In the genomic region with DNA sequence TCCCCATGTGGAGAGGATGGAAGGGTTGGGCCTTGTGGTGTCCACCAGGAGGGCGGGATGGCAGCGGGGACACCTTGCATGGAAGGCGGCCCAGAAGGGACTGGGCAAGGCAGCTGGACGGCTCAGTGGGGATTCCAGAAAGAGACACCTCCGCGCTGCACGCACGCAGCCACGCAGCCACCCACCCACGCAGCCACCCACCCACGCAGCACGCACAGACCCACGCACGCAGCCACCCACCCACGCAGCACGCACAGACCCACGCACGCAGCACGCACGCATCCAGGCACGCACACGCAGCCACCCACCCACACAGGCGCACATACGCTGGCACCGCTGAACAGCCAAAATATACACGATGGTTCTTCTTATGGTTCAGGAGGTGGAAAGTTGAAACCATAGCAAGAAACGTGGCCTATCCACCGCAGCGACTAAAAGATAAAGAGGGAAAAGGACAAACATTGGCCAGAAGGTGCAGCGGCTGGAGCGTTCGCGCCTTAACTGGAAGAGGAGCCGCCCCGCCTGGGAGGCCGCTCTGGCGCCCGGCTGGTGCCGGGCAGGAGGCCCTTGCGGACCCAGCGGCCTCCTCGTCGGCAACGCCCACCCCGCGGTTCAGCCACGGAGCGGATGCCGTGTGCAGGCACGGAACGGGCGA, we compare ENCODE assay signal across 29 cellular contexts. TPM values are rescaled to one million over a fixed set of nuclear protein-coding genes. Genes with fewer than 3 reads are reported as not detected.
A peak's percentile ranks its signal among the peaks of the same experiment; 100 is the strongest.
DNase-seq lines count a peak whose midpoint lies in the region; ATAC-seq, FAIRE-seq and TF ChIP-seq lines count a peak whose summit lies in the region.
"Had no signal": no experiment of that assay in that cellular context is flagged by ENCODE, and none has a peak within 500 bp of the region (broad histone marks: within the 10 kb centered on the region; RNA-seq: fewer than 3 reads in every experiment).

No MANE protein-coding gene starts in this region.

- no peak overlapping the region for H3K4me3 ChIP-seq in GM23338
- H3K4me3 ChIP-seq: BLaER1 treated with 17β-estradiol and CSF1 and Interleukin-3, amounts not matched to agents 10 nM and 100 nM; coronary artery; esophagus muscularis mucosa; MG63; psoas muscle; uterus had no signal

- peak; percentile 55 for FAIRE-seq in HTR-8/SVneo (lab: Jason Lieb, UNC)
- FAIRE-seq: bronchial epithelial cell, H54 had no signal

- DNase-seq in GM23338 (ENCODE audit: low spot score): no peak
- no peak for DNase-seq in HTR-8/SVneo (ENCODE audit: insufficient read length, low spot score)
- DNase-seq in sciatic nerve (ENCODE audit: low spot score): peak; percentile 61
- no peak for DNase-seq in stimulated activated CD4-positive, alpha-beta T cell treated with anti-CD3 and anti-CD28 coated beads, Interleukin-4, amount 100 ng/mL, for 4 hours
- DNase-seq in activated CD4-positive, alpha-beta memory T cell treated with anti-CD3 and anti-CD28 coated beads for 36 hours: no peak
- no peak for DNase-seq in SKM-1 (lab: John Stamatoyannopoulos, UW; ENCODE audit: unreplicated experiment)
- DNase-seq: activated CD4-positive, alpha-beta T cell treated with anti-CD3 and anti-CD28 coated beads for 4 hours; activated naive CD4-positive, alpha-beta T cell treated with anti-CD3 and anti-CD28 coated beads, Interleukin-2, amount 50 U/mL, for 16 hours; activated T-cell treated with anti-CD3 and anti-CD28 coated beads, Interleukin-2, amount 50 U/mL, for 72 hours; DMS53; foreskin melanocyte; KG1; left colon; mesendoderm; MG63; NCI-H2081; NCI-H226; NCI-H774; SK-N-SH; uterus had no signal

- H3K27ac ChIP-seq in GM23338 (ENCODE audit: low read depth): no peak overlapping the region
- H3K27ac ChIP-seq: BLaER1 treated with 17β-estradiol and CSF1 and Interleukin-3, amounts not matched to agents 10 nM and 100 nM; coronary artery; esophagus muscularis mucosa; neutrophil; psoas muscle; uterus had no signal

- CTCF ChIA-PET in activated CD4-positive, alpha-beta memory T cell treated with anti-CD3 and anti-CD28 coated beads for 36 hours (lab: Charles Lee): no interaction called here

- ATAC-seq in GM23338 (peak; percentile 15; the same call in 2 of the 3 replicates), sciatic nerve (no peak), HG02610 (IDR thresholded peaks at IDR 0.05; ENCODE audit: unreplicated experiment) (no peak)
- ATAC-seq: left colon, psoas muscle had no signal

- TF ChIP-seq CTCF in GM23338 (conservative IDR thresholded peaks at IDR 0.05; ENCODE audit: low read depth in 2 of 2): no peak

- no peak overlapping the region for H3K27ac Mint-ChIP-seq in GM23338
- H3K27ac Mint-ChIP-seq in dendritic cell treated with granulocyte-macrophage colony-stimulating factor and Interleukin-4, amounts not matched to agents 40 ng/mL and 50 ng/mL, for 4 days: peak overlapping the region; percentile 37
- no peak overlapping the region for H3K27ac Mint-ChIP-seq in activated CD4-positive, alpha-beta memory T cell treated with anti-CD3 and anti-CD28 coated beads for 36 hours
- H3K27ac Mint-ChIP-seq: activated T-cell treated with anti-CD3 and anti-CD28 coated beads, Interleukin-2, amount 50 U/mL, for 72 hours had no signal

- H3F3A ChIP-seq in GM23338 (replicated peaks; ENCODE audit: low read depth): no peaks in the 10 kb centered on the region

- peaks cover 2% of the 10 kb centered on the region; the same call in 1 of the 2 replicates for H3K4me1 ChIP-seq in GM23338 (ENCODE audit: insufficient read depth)
- H3K4me1 ChIP-seq: psoas muscle had no signal

- no peaks in the 10 kb centered on the region for H3K36me3 Mint-ChIP-seq in GM23338 (ENCODE audit: low read depth)
- peaks cover 80% of the 10 kb centered on the region for H3K36me3 Mint-ChIP-seq in dendritic cell treated with granulocyte-macrophage colony-stimulating factor and Interleukin-4, amounts not matched to agents 40 ng/mL and 50 ng/mL, for 4 days (ENCODE audit: low read depth)
- no peaks in the 10 kb centered on the region for H3K36me3 Mint-ChIP-seq in activated CD4-positive, alpha-beta memory T cell treated with anti-CD3 and anti-CD28 coated beads for 36 hours

- H3K9me3 Mint-ChIP-seq in GM23338: no peaks in the 10 kb centered on the region
- no peaks in the 10 kb centered on the region for H3K9me3 Mint-ChIP-seq in dendritic cell treated with granulocyte-macrophage colony-stimulating factor and Interleukin-4, amounts not matched to agents 40 ng/mL and 50 ng/mL, for 4 days
- H3K9me3 Mint-ChIP-seq in activated CD4-positive, alpha-beta memory T cell treated with anti-CD3 and anti-CD28 coated beads for 36 hours: no peaks in the 10 kb centered on the region
- H3K9me3 Mint-ChIP-seq: activated T-cell treated with anti-CD3 and anti-CD28 coated beads, Interleukin-2, amount 50 U/mL, for 72 hours had no signal

- H3K36me3 ChIP-seq in GM23338 (ENCODE audit: insufficient read depth): no peaks in the 10 kb centered on the region
- H3K36me3 ChIP-seq: BLaER1 treated with 17β-estradiol and CSF1 and Interleukin-3, amounts not matched to agents 10 nM and 100 nM; esophagus muscularis mucosa; neutrophil; uterus had no signal

- no peaks in the 10 kb centered on the region for H3K79me2 ChIP-seq in GM23338 (replicated peaks; ENCODE audit: insufficient read depth)

- H3K4me2 ChIP-seq in GM23338: no peak overlapping the region
- H3K4me2 ChIP-seq: SK-N-SH had no signal

- no peak overlapping the region for H3K4me3 Mint-ChIP-seq in GM23338
- no peak overlapping the region for H3K4me3 Mint-ChIP-seq in dendritic cell treated with granulocyte-macrophage colony-stimulating factor and Interleukin-4, amounts not matched to agents 40 ng/mL and 50 ng/mL, for 4 days
- no peak overlapping the region for H3K4me3 Mint-ChIP-seq in activated CD4-positive, alpha-beta memory T cell treated with anti-CD3 and anti-CD28 coated beads for 36 hours
- H3K4me3 Mint-ChIP-seq: activated T-cell treated with anti-CD3 and anti-CD28 coated beads, Interleukin-2, amount 50 U/mL, for 72 hours had no signal

- H3K4me1 Mint-ChIP-seq in GM23338: peaks cover 6% of the 10 kb centered on the region
- peaks cover 72% of the 10 kb centered on the region for H3K4me1 Mint-ChIP-seq in dendritic cell treated with granulocyte-macrophage colony-stimulating factor and Interleukin-4, amounts not matched to agents 40 ng/mL and 50 ng/mL, for 4 days (ENCODE audit: low read depth)
- H3K4me1 Mint-ChIP-seq in activated CD4-positive, alpha-beta memory T cell treated with anti-CD3 and anti-CD28 coated beads for 36 hours (ENCODE audit: low read depth): no peaks in the 10 kb centered on the region

- intact Hi-C loops in dendritic cell treated with granulocyte-macrophage colony-stimulating factor and Interleukin-4, amounts not matched to agents 40 ng/mL and 50 ng/mL, for 4 days (cut with micrococcal nuclease): no loop called here
- intact Hi-C loops in sciatic nerve (cut with DNase I): no loop called here
- intact Hi-C loops in activated CD4-positive, alpha-beta memory T cell treated with anti-CD3 and anti-CD28 coated beads for 36 hours (cut with micrococcal nuclease): no loop called here

- POLR2A ChIA-PET in activated CD4-positive, alpha-beta memory T cell treated with anti-CD3 and anti-CD28 coated beads for 36 hours (lab: Charles Lee): no interaction called here

- H4K20me1 ChIP-seq in GM23338 (replicated peaks; ENCODE audit: insufficient read depth): no peaks in the 10 kb centered on the region
- H4K20me1 ChIP-seq: BLaER1 treated with 17β-estradiol and CSF1 and Interleukin-3, amounts not matched to agents 10 nM and 100 nM had no signal

- H3K27me3 Mint-ChIP-seq in GM23338 (ENCODE audit: insufficient read depth, low read depth, poor library complexity): peaks cover 11% of the 10 kb centered on the region
- H3K27me3 Mint-ChIP-seq in dendritic cell treated with granulocyte-macrophage colony-stimulating factor and Interleukin-4, amounts not matched to agents 40 ng/mL and 50 ng/mL, for 4 days: no peaks in the 10 kb centered on the region
- peaks cover 1% of the 10 kb centered on the region for H3K27me3 Mint-ChIP-seq in activated CD4-positive, alpha-beta memory T cell treated with anti-CD3 and anti-CD28 coated beads for 36 hours

- H3K27me3 ChIP-seq in GM23338 (ENCODE audit: insufficient read depth): no peaks in the 10 kb centered on the region
- H3K27me3 ChIP-seq: MG63, uterus had no signal

- no peak overlapping the region for H2AFZ ChIP-seq in GM23338

- H3K9me2 ChIP-seq in GM23338 (ENCODE audit: insufficient read depth): no peaks in the 10 kb centered on the region
- H3K9me2 ChIP-seq: SK-N-SH had no signal

TF ChIP-seq in GM23338, 12 proteins besides CTCF, POLR2A, EP300 and RAD21 (continues in another document):
- TF ChIP-seq NANOG (IDR thresholded peaks at IDR 0.05; ENCODE audit: borderline replicate concordance) (no peak), ZNF331 (CRISPR knock-in tag; IDR thresholded peaks at IDR 0.05; ENCODE audit: low read depth) (no peak), EZH2 (IDR thresholded peaks at IDR 0.05; ENCODE audit: low read depth, unreplicated experiment) (no peak), POLR2AphosphoS5 (IDR thresholded peaks at IDR 0.05; ENCODE audit: low read depth) (no peak)
- TF ChIP-seq, protein P1, sequence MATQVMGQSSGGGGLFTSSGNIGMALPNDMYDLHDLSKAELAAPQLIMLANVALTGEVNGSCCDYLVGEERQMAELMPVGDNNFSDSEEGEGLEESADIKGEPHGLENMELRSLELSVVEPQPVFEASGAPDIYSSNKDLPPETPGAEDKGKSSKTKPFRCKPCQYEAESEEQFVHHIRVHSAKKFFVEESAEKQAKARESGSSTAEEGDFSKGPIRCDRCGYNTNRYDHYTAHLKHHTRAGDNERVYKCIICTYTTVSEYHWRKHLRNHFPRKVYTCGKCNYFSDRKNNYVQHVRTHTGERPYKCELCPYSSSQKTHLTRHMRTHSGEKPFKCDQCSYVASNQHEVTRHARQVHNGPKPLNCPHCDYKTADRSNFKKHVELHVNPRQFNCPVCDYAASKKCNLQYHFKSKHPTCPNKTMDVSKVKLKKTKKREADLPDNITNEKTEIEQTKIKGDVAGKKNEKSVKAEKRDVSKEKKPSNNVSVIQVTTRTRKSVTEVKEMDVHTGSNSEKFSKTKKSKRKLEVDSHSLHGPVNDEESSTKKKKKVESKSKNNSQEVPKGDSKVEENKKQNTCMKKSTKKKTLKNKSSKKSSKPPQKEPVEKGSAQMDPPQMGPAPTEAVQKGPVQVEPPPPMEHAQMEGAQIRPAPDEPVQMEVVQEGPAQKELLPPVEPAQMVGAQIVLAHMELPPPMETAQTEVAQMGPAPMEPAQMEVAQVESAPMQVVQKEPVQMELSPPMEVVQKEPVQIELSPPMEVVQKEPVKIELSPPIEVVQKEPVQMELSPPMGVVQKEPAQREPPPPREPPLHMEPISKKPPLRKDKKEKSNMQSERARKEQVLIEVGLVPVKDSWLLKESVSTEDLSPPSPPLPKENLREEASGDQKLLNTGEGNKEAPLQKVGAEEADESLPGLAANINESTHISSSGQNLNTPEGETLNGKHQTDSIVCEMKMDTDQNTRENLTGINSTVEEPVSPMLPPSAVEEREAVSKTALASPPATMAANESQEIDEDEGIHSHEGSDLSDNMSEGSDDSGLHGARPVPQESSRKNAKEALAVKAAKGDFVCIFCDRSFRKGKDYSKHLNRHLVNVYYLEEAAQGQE (IDR thresholded peaks at IDR 0.05; ENCODE audit: unreplicated experiment): no peak

RNA-seq across cellular contexts. Expression of a gene that starts 22.2 kb away (rescaled TPM):
- total RNA-seq in GM23338 (2014; rRNA removed; shearing (Covaris generic)): 24.2 and 31.6 TPM in 2 replicates
- 13.4 and 13.8 TPM in 2 replicates for polyA plus RNA-seq in GM23338 (2016; fragmentation: Nextera tagmentation; extraction: Ambion mirVana)
- total RNA-seq in sciatic nerve: 58.4 TPM
- 10 to 100 TPM; 49.9 to 54.5 TPM for total RNA-seq in activated CD4-positive, alpha-beta memory T cell treated with anti-CD3 and anti-CD28 coated beads for 36 hours
